In the genomic region with DNA sequence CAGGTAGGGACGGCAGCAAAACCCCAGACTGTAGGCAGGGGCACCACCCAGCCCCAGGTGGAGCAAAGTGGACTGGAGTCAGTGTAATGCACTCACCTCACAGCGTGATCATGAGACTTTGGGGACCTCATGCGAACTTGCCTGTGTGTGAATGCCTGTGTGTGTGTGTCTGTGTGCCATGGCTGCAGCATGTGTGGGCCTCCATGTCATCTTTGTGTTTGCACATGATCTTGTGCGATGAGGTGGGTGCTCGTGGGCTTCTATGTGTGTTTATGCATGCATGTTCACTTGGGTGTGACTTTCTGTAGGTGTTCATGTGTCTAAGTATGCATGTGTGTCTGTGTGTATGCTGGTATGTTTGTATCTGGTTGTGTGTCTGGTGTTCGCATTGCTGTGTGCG, we compare ENCODE assay signal across 20 cellular contexts. TPM values are rescaled to one million over a fixed set of nuclear protein-coding genes. Genes with fewer than 3 reads are reported as not detected.
A peak's percentile ranks its signal among the peaks of the same experiment; 100 is the strongest.
DNase-seq lines count a peak whose midpoint lies in the region; ATAC-seq and TF ChIP-seq lines count a peak whose summit lies in the region.
"Had no signal": no experiment of that assay in that cellular context is flagged by ENCODE, and none has a peak within 500 bp of the region (broad histone marks: within the 10 kb centered on the region; RNA-seq: fewer than 3 reads in every experiment).

No MANE protein-coding gene starts in this region.

- no peaks in the 10 kb centered on the region for H3K9me2 ChIP-seq in PC-9 (ENCODE audit: insufficient read depth)

- H3K4me3 Mint-ChIP-seq in activated CD8-positive, alpha-beta memory T cell treated with anti-CD3 and anti-CD28 coated beads, Interleukin-2, amount 10 ng/mL, durations not matched to agents 7 days and 5 days, result no peak overlapping the region
- H3K4me3 Mint-ChIP-seq: B cell; CD4-positive, CD25-positive, alpha-beta regulatory T cell; CD8-positive, alpha-beta memory T cell; H9 had no signal

- no peaks in the 10 kb centered on the region for H3F3A ChIP-seq in PC-9 (ENCODE audit: insufficient read depth, low read depth)

- H2BK5ac ChIP-seq in trophoblast cell (ENCODE audit: low read depth, low read length, poor library complexity), result no peak overlapping the region

- H3K36me3 Mint-ChIP-seq in activated CD8-positive, alpha-beta memory T cell treated with anti-CD3 and anti-CD28 coated beads, Interleukin-2, amount 10 ng/mL, durations not matched to agents 7 days and 5 days, result no peaks in the 10 kb centered on the region
- H3K36me3 Mint-ChIP-seq: CD4-positive, CD25-positive, alpha-beta regulatory T cell; CD8-positive, alpha-beta memory T cell had no signal

- no peak for ATAC-seq in activated CD8-positive, alpha-beta memory T cell treated with anti-CD3 and anti-CD28 coated beads, Interleukin-2, amount 10 ng/mL, durations not matched to agents 7 days and 5 days
- no peak for ATAC-seq in left lobe of liver
- ATAC-seq: HCT116 had no signal

- H2BK120ac ChIP-seq in trophoblast cell (ENCODE audit: insufficient read depth, low read length, poor library complexity), result no peak overlapping the region

- BruUV-seq in PC-9 (replicated peaks; lab: Mats Ljungman, UMichigan), result no TSS peak

- H3K23ac ChIP-seq in trophoblast cell (ENCODE audit: low read length), result no peak overlapping the region

- no peak overlapping the region for H3K27ac Mint-ChIP-seq in activated CD8-positive, alpha-beta memory T cell treated with anti-CD3 and anti-CD28 coated beads, Interleukin-2, amount 10 ng/mL, durations not matched to agents 7 days and 5 days
- H3K27ac Mint-ChIP-seq: B cell; CD4-positive, CD25-positive, alpha-beta regulatory T cell; H9 had no signal

- H2BK12ac ChIP-seq in trophoblast cell (ENCODE audit: low read length), result no peak overlapping the region

- peak overlapping the region; percentile 46 for H3K4me3 ChIP-seq in trophoblast cell (ENCODE audit: low read depth, low read length)
- H3K4me3 ChIP-seq in vagina, result no peak overlapping the region
- no peak overlapping the region for H3K4me3 ChIP-seq in PC-9
- no peak overlapping the region for H3K4me3 ChIP-seq in tibial artery
- H3K4me3 ChIP-seq: BLaER1, GM23248 had no signal

- H2AFZ ChIP-seq in trophoblast cell (ENCODE audit: insufficient read depth, low read length, poor library complexity) (no peak overlapping the region), PC-9 (no peak overlapping the region)
- H2AFZ ChIP-seq: GM23248 had no signal

- no peak overlapping the region for H3K14ac ChIP-seq in trophoblast cell (ENCODE audit: low read length)

- H4K91ac ChIP-seq in trophoblast cell (ENCODE audit: low read depth, low read length), result no peak overlapping the region

- peak; percentile 8 for DNase-seq in activated CD8-positive, alpha-beta memory T cell treated with anti-CD3 and anti-CD28 coated beads, Interleukin-2, amount 10 ng/mL, durations not matched to agents 7 days and 5 days
- DNase-seq in activated CD8-positive, alpha-beta memory T cell treated with anti-CD3 and anti-CD28 coated beads, Interleukin-2, amount 50 U/mL, for 4 hours, result no peak
- DNase-seq in left lobe of liver (ENCODE audit: low spot score) (peak; percentile 27), trophoblast cell (no peak), vagina (ENCODE audit: extremely low spot score in 2 of 2) (peak; percentile 67 to 79), PC-9 (no peak), tibial artery (no peak), KG1 (lab: John Stamatoyannopoulos, UW) (no peak)
- DNase-seq: CD4-positive, CD25-positive, alpha-beta regulatory T cell; CD8-positive, alpha-beta memory T cell; DMS 273 treated with DMSO at 0.1 percent for 48 hours; DMS79; GF-D8; GM23248; H9 had no signal

- TF ChIP-seq POLR2A in vagina (IDR thresholded peaks at IDR 0.05), result no peak

- CTCF ChIA-PET in activated CD8-positive, alpha-beta memory T cell treated with anti-CD3 and anti-CD28 coated beads, Interleukin-2, amount 10 ng/mL, durations not matched to agents 7 days and 5 days (lab: Charles Lee), result no interaction called here
- CTCF ChIA-PET in PC-9 (lab: Charles Lee), result no interaction called here

- H2AK5ac ChIP-seq in trophoblast cell (ENCODE audit: low read length), result no peak overlapping the region

- intact Hi-C loops in vagina (cut with DNase I) (no loop called here), PC-9 (cut with micrococcal nuclease; ENCODE audit: unreplicated experiment) (no loop called here), tibial artery (cut with DNase I; ENCODE audit: low total_unique reads) (no loop called here)

- H3K4me1 ChIP-seq in trophoblast cell (ENCODE audit: control insufficient read depth in 1 of 2, insufficient read depth in 2 of 2, low read length in 2 of 2) (no peaks in the 10 kb centered on the region), vagina (no peaks in the 10 kb centered on the region), PC-9 (replicated peaks; ENCODE audit: insufficient read depth) (no peaks in the 10 kb centered on the region), tibial artery (peaks cover 0 to 19% (median 2%) of the 10 kb centered on the region in 4 donors)
- H3K4me1 ChIP-seq: BLaER1 had no signal

- H3K18ac ChIP-seq in trophoblast cell (ENCODE audit: low read length), result no peak overlapping the region

- no peak overlapping the region for H4K8ac ChIP-seq in trophoblast cell (ENCODE audit: low read depth, low read length)

- H3K9me3 ChIP-seq in trophoblast cell (ENCODE audit: insufficient read depth, low read depth, low read length) (peaks cover 6% of the 10 kb centered on the region), vagina (no peaks in the 10 kb centered on the region), PC-9 (ENCODE audit: insufficient read depth, low read depth) (no peaks in the 10 kb centered on the region), tibial artery (no peaks in the 10 kb centered on the region)
- H3K9me3 ChIP-seq: BLaER1 had no signal

- no peak overlapping the region for H3K9ac ChIP-seq in trophoblast cell (ENCODE audit: low read length)
- H3K9ac ChIP-seq: BLaER1, GM23248 had no signal

- H4K12ac ChIP-seq in trophoblast cell (ENCODE audit: low read depth, low read length), result no peak overlapping the region

- H3K9me3 Mint-ChIP-seq in activated CD8-positive, alpha-beta memory T cell treated with anti-CD3 and anti-CD28 coated beads, Interleukin-2, amount 10 ng/mL, durations not matched to agents 7 days and 5 days (ENCODE audit: low read depth), result no peaks in the 10 kb centered on the region
- H3K9me3 Mint-ChIP-seq: CD8-positive, alpha-beta memory T cell had no signal

- no peaks in the 10 kb centered on the region for H3K36me3 ChIP-seq in trophoblast cell (ENCODE audit: control insufficient read depth in 1 of 2, insufficient read depth in 2 of 2, low read length in 2 of 2)
- no peaks in the 10 kb centered on the region for H3K36me3 ChIP-seq in vagina
- H3K36me3 ChIP-seq in PC-9 (ENCODE audit: low read depth), result no peaks in the 10 kb centered on the region
- no peaks in the 10 kb centered on the region for H3K36me3 ChIP-seq in tibial artery
- H3K36me3 ChIP-seq: BLaER1 had no signal

- peaks cover 16% of the 10 kb centered on the region for H3K27me3 Mint-ChIP-seq in activated CD8-positive, alpha-beta memory T cell treated with anti-CD3 and anti-CD28 coated beads, Interleukin-2, amount 10 ng/mL, durations not matched to agents 7 days and 5 days

- no peak overlapping the region for H3K4ac ChIP-seq in trophoblast cell (ENCODE audit: low read depth, low read length)

- H3K27ac ChIP-seq in trophoblast cell (ENCODE audit: low read depth, low read length), result no peak overlapping the region
- no peak overlapping the region for H3K27ac ChIP-seq in vagina
- H3K27ac ChIP-seq in PC-9, result no peak overlapping the region
- no peak overlapping the region for H3K27ac ChIP-seq in tibial artery
- H3K27ac ChIP-seq: 22Rv1, BLaER1, C4-2B, GM23248 had no signal

- POLR2A ChIA-PET in PC-9 (lab: Charles Lee; ENCODE audit: unreplicated experiment), result no interaction called here

- no peak for TF ChIP-seq CTCF in vagina (IDR thresholded peaks at IDR 0.05)
- TF ChIP-seq CTCF in PC-9 (conservative IDR thresholded peaks at IDR 0.05), result no peak
- TF ChIP-seq CTCF in tibial artery (IDR thresholded peaks at IDR 0.05), result no peak

- WGBS in trophoblast cell (ENCODE audit: extremely low coverage, insufficient coverage, insufficient read length), result no CpG with 5 or more reads among the region's 7 CpGs

- H3K4me1 Mint-ChIP-seq in activated CD8-positive, alpha-beta memory T cell treated with anti-CD3 and anti-CD28 coated beads, Interleukin-2, amount 10 ng/mL, durations not matched to agents 7 days and 5 days, result no peaks in the 10 kb centered on the region
- H3K4me1 Mint-ChIP-seq: B cell; CD4-positive, CD25-positive, alpha-beta regulatory T cell; CD8-positive, alpha-beta memory T cell had no signal

- H3K27me3 ChIP-seq in trophoblast cell (ENCODE audit: insufficient read depth, low read length) (no peaks in the 10 kb centered on the region), vagina (no peaks in the 10 kb centered on the region), PC-9 (ENCODE audit: insufficient read depth, low read depth) (peaks cover 34% of the 10 kb centered on the region), tibial artery (no peaks in the 10 kb centered on the region)
- H3K27me3 ChIP-seq: BLaER1 had no signal

- no peaks in the 10 kb centered on the region for H3K79me1 ChIP-seq in trophoblast cell (ENCODE audit: low read length)

- H4K20me1 ChIP-seq in PC-9 (ENCODE audit: insufficient read depth), result no peaks in the 10 kb centered on the region
- H4K20me1 ChIP-seq: BLaER1 had no signal

- no peak overlapping the region for H3K4me2 ChIP-seq in trophoblast cell (ENCODE audit: low read length)
- H3K4me2 ChIP-seq in PC-9, result no peak overlapping the region
- H3K4me2 ChIP-seq: BLaER1 had no signal

- H3K79me2 ChIP-seq in trophoblast cell (ENCODE audit: control insufficient read depth, insufficient read depth, low read length, poor library complexity) (no peaks in the 10 kb centered on the region), PC-9 (ENCODE audit: low read depth) (no peaks in the 10 kb centered on the region)

RNA-seq across cellular contexts. Expression of a gene that starts 41.2 kb away (rescaled TPM):
- 10 to 100 TPM; 67.8 to 76.5 TPM for total RNA-seq in activated CD8-positive, alpha-beta memory T cell treated with anti-CD3 and anti-CD28 coated beads, Interleukin-2, amount 10 ng/mL, durations not matched to agents 7 days and 5 days
- total RNA-seq in left lobe of liver, result 17.8 TPM
- polyA plus RNA-seq in trophoblast cell (2013), result 33.3 and 34.1 TPM in 2 replicates
- total RNA-seq in vagina, result 53.8 TPM
- 40.3 and 48.6 TPM in 2 replicates for total RNA-seq in PC-9 (2021)

Comparison
In these comparisons a context has a peak if more than half of its experiments do, and no peak if none do; other contexts are left out.
1. DNase-seq: peak in activated CD8-positive, alpha-beta memory T cell treated with anti-CD3 and anti-CD28 coated beads, Interleukin-2, amount 10 ng/mL, durations not matched to agents 7 days and 5 days (single experiment), left lobe of liver (single experiment) and vagina (2 of 2); none in activated CD8-positive, alpha-beta memory T cell treated with anti-CD3 and anti-CD28 coated beads, Interleukin-2, amount 50 U/mL, for 4 hours (single experiment), trophoblast cell (0 of 2), PC-9 (0 of 2), tibial artery (0 of 2) and KG1 (single experiment).